ENCODE assay signal across 8 cellular contexts in genomic region chr2:37156857-37157714, GRCh38. TPM values are rescaled to one million over a fixed set of nuclear protein-coding genes. Genes with fewer than 3 reads are reported as not detected.
DNase-seq lines count a peak whose midpoint lies in the region; ATAC-seq and TF ChIP-seq lines count a peak whose summit lies in the region.

EIF2AK2 (minus strand) TSS chr2:37156980; CDS start chr2:37147806, 9,174 bp downstream.

- TF ChIP-seq CTCF in KMS-11 (conservative IDR thresholded peaks at IDR 0.05; ENCODE audit: low read depth, low read length), result no peak
- no peak for TF ChIP-seq CTCF in Peyer's patch (IDR thresholded peaks at IDR 0.05)
- TF ChIP-seq CTCF in esophagus squamous epithelium (IDR thresholded peaks at IDR 0.05), result no peak

- peak within 1 kb of the TSS; percentile 87 for H3K9ac ChIP-seq in KMS-11

- H3K4me2 ChIP-seq in KMS-11, result peak within 1 kb of the TSS; percentile 95

- H2AFZ ChIP-seq in KMS-11 (ENCODE audit: low read depth), result peak within 1 kb of the TSS; percentile 83

- H3K27ac ChIP-seq in KMS-11, result peak within 1 kb of the TSS; percentile 43; the same call in 1 of the 2 replicates
- peak within 1 kb of the TSS; percentile 83 to 92 (median 86) for H3K27ac ChIP-seq in Peyer's patch
- H3K27ac ChIP-seq in esophagus squamous epithelium, result peak within 1 kb of the TSS; percentile 91 to 96 (median 94)

- no peaks in the 10 kb centered on the region for H3K27me3 ChIP-seq in KMS-11 (ENCODE audit: insufficient read depth, low read depth)
- H3K27me3 ChIP-seq in Peyer's patch, result no peaks in the 10 kb centered on the region
- no peaks in the 10 kb centered on the region for H3K27me3 ChIP-seq in esophagus squamous epithelium

- H3K36me3 ChIP-seq in KMS-11 (ENCODE audit: insufficient read depth), result no peaks in the 10 kb centered on the region
- H3K36me3 ChIP-seq in Peyer's patch, result no peaks in the 10 kb centered on the region
- peaks cover 0 to 15% (median 0%) of the 10 kb centered on the region in 3 donors for H3K36me3 ChIP-seq in esophagus squamous epithelium

- H3K79me2 ChIP-seq in KMS-11 (ENCODE audit: insufficient read depth, low read depth), result peaks cover 14% of the 10 kb centered on the region; the same call in 1 of the 2 replicates

- intact Hi-C loops in esophagus squamous epithelium (cut with DNase I), result no loop called here

- H3K4me1 ChIP-seq in KMS-11 (ENCODE audit: low read depth, poor library complexity, severe bottlenecking), result peaks cover 19% of the 10 kb centered on the region
- peaks cover 0 to 16% (median 4%) of the 10 kb centered on the region in 4 donors for H3K4me1 ChIP-seq in Peyer's patch
- peaks cover 13 to 50% (median 26%) of the 10 kb centered on the region in 3 donors for H3K4me1 ChIP-seq in esophagus squamous epithelium

- H3K9me3 ChIP-seq in Peyer's patch (no peaks in the 10 kb centered on the region), esophagus squamous epithelium (no peaks in the 10 kb centered on the region)

- WGBS in esophagus squamous epithelium, 2 donors, result 28 to 30% methylated on average over 7 to 10 of the region's 55 CpGs

- H3K4me3 ChIP-seq in KMS-11 (IDR thresholded peaks at IDR 0.05; ENCODE audit: insufficient read depth, low read depth, low read length), result peak within 1 kb of the TSS; percentile 74
- peak within 1 kb of the TSS; percentile 64 to 93 (median 86) for H3K4me3 ChIP-seq in Peyer's patch
- H3K4me3 ChIP-seq in esophagus squamous epithelium, result peak within 1 kb of the TSS; percentile 80 to 100 (median 89)

- TF ChIP-seq POLR2A in Peyer's patch (IDR thresholded peaks at IDR 0.05) (peak; percentile 6 to 38), esophagus squamous epithelium (IDR thresholded peaks at IDR 0.05) (peak in 1 of 4 donors; percentile 39)

- DNase-seq in DMS79 (lab: John Stamatoyannopoulos, UW), result peak; percentile 79
- DNase-seq in Peyer's patch, result peak; percentile 81 to 91 (median 87)
- DNase-seq in activated T-cell treated with anti-CD3 and anti-CD28 coated beads, Interleukin-2, amount 50 U/mL, for 48 hours, result peak; percentile 83 to 87
- DNase-seq in esophagus squamous epithelium (lab: John Stamatoyannopoulos, UW), result peak; percentile 32
- DNase-seq in myocyte (ENCODE audit: low read depth), result peak; percentile 83
- peak; percentile 67 to 71 for DNase-seq in stimulated activated CD8-positive, alpha-beta memory T cell treated with anti-CD3 and anti-CD28 coated beads, Interleukin-7, amount 100 ng/mL, for 4 hours (ENCODE audit: low read depth in 2 of 2)

- no peaks in the 10 kb centered on the region for H4K20me1 ChIP-seq in KMS-11 (ENCODE audit: insufficient read depth)

- ATAC-seq in GM21737 (IDR thresholded peaks at IDR 0.05; ENCODE audit: unreplicated experiment), result peak; percentile 93

RNA-seq across cellular contexts. Expression of gene EIF2AK2, which starts in this region (rescaled TPM):
- total RNA-seq in Peyer's patch (10 to 100 TPM; 18.7 to 31.2 (median 25.7) TPM), esophagus squamous epithelium (10 to 100 TPM in 3 of 4 donors, 1 to 10 TPM in 1; 8.1 to 21.4 (median 16.7) TPM), myocyte (26.6 and 31.1 TPM in 2 replicates)
- 10.8 TPM for polyA plus RNA-seq in myocyte (2012)

Comparison
In these comparisons a context has a peak if more than half of its experiments do, and no peak if none do; other contexts are left out.
1. Peak in every context shown above with its lines: DNase-seq, ATAC-seq, H3K4me3 ChIP-seq and H3K27ac ChIP-seq.
2. DNase-seq: peak in every context shown above with its lines; median percentile 87 in Peyer's patch; 85 in activated T-cell treated with anti-CD3 and anti-CD28 coated beads, Interleukin-2, amount 50 U/mL, for 48 hours; 83 in myocyte; 79 in DMS79; 69 in stimulated activated CD8-positive, alpha-beta memory T cell treated with anti-CD3 and anti-CD28 coated beads, Interleukin-7, amount 100 ng/mL, for 4 hours; 32 in esophagus squamous epithelium.
3. H3K27ac ChIP-seq: peak in every context shown above with its lines; median percentile 94 in esophagus squamous epithelium; 86 in Peyer's patch; 43 in KMS-11.